In the genomic region with DNA sequence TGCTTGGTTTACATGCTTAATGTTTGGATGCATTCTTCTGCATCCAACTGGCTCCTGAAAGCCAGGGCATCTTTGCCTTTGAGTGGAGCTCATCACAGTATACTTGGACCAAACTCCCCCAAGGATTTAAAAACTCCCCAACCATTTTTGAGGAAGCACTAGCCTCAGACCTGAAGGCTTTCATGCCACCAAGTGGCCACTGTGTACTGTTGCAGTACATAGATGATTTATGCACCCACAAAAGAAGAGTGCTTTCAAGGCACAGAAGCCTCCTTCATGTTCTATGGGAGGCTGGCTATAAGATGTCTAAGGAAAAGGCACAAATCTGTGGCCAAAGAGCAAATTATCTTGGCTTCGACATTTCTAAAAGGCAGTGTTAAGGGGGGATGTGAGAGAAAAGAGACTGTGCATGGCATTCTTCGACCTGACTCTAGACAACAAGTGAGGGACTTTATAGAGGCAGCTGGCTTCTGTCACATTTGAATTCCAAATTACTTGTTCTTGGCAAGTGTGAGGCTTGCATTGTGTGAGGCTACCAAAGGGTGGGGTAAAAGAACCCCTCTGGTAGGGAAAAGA, we compare ENCODE assay signal across 22 cellular contexts.
DNase-seq lines count a peak whose midpoint lies in the region; ATAC-seq and TF ChIP-seq lines count a peak whose summit lies in the region.
"Had no signal": no experiment of that assay in that cellular context is flagged by ENCODE, and none has a peak within 500 bp of the region (broad histone marks: within the 10 kb centered on the region; RNA-seq: fewer than 3 reads in every experiment).

No MANE protein-coding gene starts in this region.

- ATAC-seq in HG02970 (IDR thresholded peaks at IDR 0.05; ENCODE audit: low FRiP score, unreplicated experiment) = no peak
- ATAC-seq: psoas muscle had no signal

- POLR2A ChIA-PET in activated CD4-positive, alpha-beta memory T cell treated with anti-CD3 and anti-CD28 coated beads, Interleukin-2, amount 10 ng/mL, durations not matched to agents 7 days and 5 days (lab: Charles Lee) = no interaction called here
- POLR2A ChIA-PET in HEK293T (lab: Yijun Ruan, JAX) = no interaction called here

- H3K4me3 ChIP-seq in choroid plexus epithelial cell (ENCODE audit: low read depth, low read length) = no peak overlapping the region
- H3K4me3 ChIP-seq: BLaER1 treated with 17β-estradiol and CSF1 and Interleukin-3, amounts not matched to agents 10 nM and 100 nM; heart left ventricle; PC-9; psoas muscle had no signal

- H3K9me3 Mint-ChIP-seq in activated CD4-positive, alpha-beta memory T cell treated with anti-CD3 and anti-CD28 coated beads, Interleukin-2, amount 10 ng/mL, durations not matched to agents 7 days and 5 days = no peaks in the 10 kb centered on the region
- H3K9me3 Mint-ChIP-seq: dendritic cell treated with granulocyte-macrophage colony-stimulating factor and Interleukin-4, amounts not matched to agents 40 ng/mL and 50 ng/mL, for 4 days; H9; memory B cell; nephron; stimulated activated naive B cell treated with anti-CD40 and anti-IgM and Interleukin-4, amounts not matched to agents 10 μg/mL and 1 μg/mL and 100 μg/mL, for 72 hours had no signal

- no peaks in the 10 kb centered on the region for H3K4me1 Mint-ChIP-seq in activated CD4-positive, alpha-beta memory T cell treated with anti-CD3 and anti-CD28 coated beads, Interleukin-2, amount 10 ng/mL, durations not matched to agents 7 days and 5 days
- H3K4me1 Mint-ChIP-seq: H9; memory B cell; nephron; stimulated activated naive B cell treated with anti-CD40 and anti-IgM and Interleukin-4, amounts not matched to agents 10 μg/mL and 1 μg/mL and 100 μg/mL, for 72 hours had no signal

- CTCF ChIA-PET in activated CD4-positive, alpha-beta memory T cell treated with anti-CD3 and anti-CD28 coated beads, Interleukin-2, amount 10 ng/mL, durations not matched to agents 7 days and 5 days (lab: Charles Lee) = no interaction called here
- CTCF ChIA-PET in HEK293T (lab: Yijun Ruan, JAX) = no interaction called here

- no peak overlapping the region for H3K27ac Mint-ChIP-seq in activated CD4-positive, alpha-beta memory T cell treated with anti-CD3 and anti-CD28 coated beads, Interleukin-2, amount 10 ng/mL, durations not matched to agents 7 days and 5 days
- H3K27ac Mint-ChIP-seq: dendritic cell treated with granulocyte-macrophage colony-stimulating factor and Interleukin-4, amounts not matched to agents 40 ng/mL and 50 ng/mL, for 4 days; H9; memory B cell; nephron; stimulated activated naive B cell treated with anti-CD40 and anti-IgM and Interleukin-4, amounts not matched to agents 10 μg/mL and 1 μg/mL and 100 μg/mL, for 72 hours had no signal

- TF ChIP-seq CTCF in LNCAP (IDR thresholded peaks at IDR 0.05) = peak; percentile 24; the same call in 1 of the 2 replicates
- peak; percentile 51 for TF ChIP-seq CTCF in choroid plexus epithelial cell (conservative IDR thresholded peaks at IDR 0.05; ENCODE audit: low read depth, low read length)

- in situ Hi-C loops in G401 (cut with HindIII; ENCODE audit: low sequenced_read_pairs) = no loop called here

- DNase-seq in G401 (ENCODE audit: low spot score) (peak; percentile 62), choroid plexus epithelial cell (ENCODE audit: low read depth) (peak; percentile 35), myocyte (ENCODE audit: low read depth) (peak; percentile 5), HEK293T (ENCODE audit: extremely low spot score) (no peak)
- DNase-seq in activated CD4-positive, alpha-beta memory T cell treated with anti-CD3 and anti-CD28 coated beads, Interleukin-2, amount 10 ng/mL, durations not matched to agents 7 days and 5 days = no peak
- DNase-seq: activated CD4-positive, alpha-beta T cell treated with anti-CD3 and anti-CD28 coated beads for 48 hours; H9; heart left ventricle; Kasumi-1; NCI-H1436 treated with DMSO at 0.1 percent for 48 hours; PC-9; psoas muscle; SK-N-SH; stimulated activated naive B cell treated with anti-CD40 and anti-IgM and Interleukin-4, amounts not matched to agents 10 μg/mL and 1 μg/mL and 100 μg/mL, for 72 hours; T1000; trophoblast cell had no signal

- no peaks in the 10 kb centered on the region for H3K27me3 Mint-ChIP-seq in activated CD4-positive, alpha-beta memory T cell treated with anti-CD3 and anti-CD28 coated beads, Interleukin-2, amount 10 ng/mL, durations not matched to agents 7 days and 5 days
- H3K27me3 Mint-ChIP-seq: dendritic cell treated with granulocyte-macrophage colony-stimulating factor and Interleukin-4, amounts not matched to agents 40 ng/mL and 50 ng/mL, for 4 days; memory B cell; stimulated activated naive B cell treated with anti-CD40 and anti-IgM and Interleukin-4, amounts not matched to agents 10 μg/mL and 1 μg/mL and 100 μg/mL, for 72 hours had no signal

- H3K4me3 Mint-ChIP-seq in activated CD4-positive, alpha-beta memory T cell treated with anti-CD3 and anti-CD28 coated beads, Interleukin-2, amount 10 ng/mL, durations not matched to agents 7 days and 5 days = no peak overlapping the region
- H3K4me3 Mint-ChIP-seq: dendritic cell treated with granulocyte-macrophage colony-stimulating factor and Interleukin-4, amounts not matched to agents 40 ng/mL and 50 ng/mL, for 4 days; H9; memory B cell; nephron; stimulated activated naive B cell treated with anti-CD40 and anti-IgM and Interleukin-4, amounts not matched to agents 10 μg/mL and 1 μg/mL and 100 μg/mL, for 72 hours had no signal

- no peaks in the 10 kb centered on the region for H3K36me3 Mint-ChIP-seq in activated CD4-positive, alpha-beta memory T cell treated with anti-CD3 and anti-CD28 coated beads, Interleukin-2, amount 10 ng/mL, durations not matched to agents 7 days and 5 days (ENCODE audit: low read depth)
- H3K36me3 Mint-ChIP-seq: memory B cell; stimulated activated naive B cell treated with anti-CD40 and anti-IgM and Interleukin-4, amounts not matched to agents 10 μg/mL and 1 μg/mL and 100 μg/mL, for 72 hours had no signal

TF ChIP-seq in HEK293T, 16 proteins besides CTCF, POLR2A, EP300 and RAD21:
- TF ChIP-seq ZNF384 (IDR thresholded peaks at IDR 0.05) = no peak
- TF ChIP-seq, protein P1, sequence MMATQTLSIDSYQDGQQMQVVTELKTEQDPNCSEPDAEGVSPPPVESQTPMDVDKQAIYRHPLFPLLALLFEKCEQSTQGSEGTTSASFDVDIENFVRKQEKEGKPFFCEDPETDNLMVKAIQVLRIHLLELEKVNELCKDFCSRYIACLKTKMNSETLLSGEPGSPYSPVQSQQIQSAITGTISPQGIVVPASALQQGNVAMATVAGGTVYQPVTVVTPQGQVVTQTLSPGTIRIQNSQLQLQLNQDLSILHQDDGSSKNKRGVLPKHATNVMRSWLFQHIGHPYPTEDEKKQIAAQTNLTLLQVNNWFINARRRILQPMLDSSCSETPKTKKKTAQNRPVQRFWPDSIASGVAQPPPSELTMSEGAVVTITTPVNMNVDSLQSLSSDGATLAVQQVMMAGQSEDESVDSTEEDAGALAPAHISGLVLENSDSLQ (IDR thresholded peaks at IDR 0.05) = no peak
- TF ChIP-seq ARNT (IDR thresholded peaks at IDR 0.05) = no peak
- no peak for TF ChIP-seq SUZ12 (IDR thresholded peaks at IDR 0.05)
- TF ChIP-seq HDGF (IDR thresholded peaks at IDR 0.05; ENCODE audit: borderline replicate concordance) = no peak
- TF ChIP-seq L3MBTL2 (conservative IDR thresholded peaks at IDR 0.05) = no peak
- TF ChIP-seq NFRKB (IDR thresholded peaks at IDR 0.05) = no peak
- no peak for TF ChIP-seq CTBP1 (IDR thresholded peaks at IDR 0.05; ENCODE audit: borderline replicate concordance)
- no peak for TF ChIP-seq FOXA1 (IDR thresholded peaks at IDR 0.05)
- no peak for TF ChIP-seq FOXM1 (IDR thresholded peaks at IDR 0.05; ENCODE audit: borderline replicate concordance)
- no peak for TF ChIP-seq ELF4 (IDR thresholded peaks at IDR 0.05)
- TF ChIP-seq LEF1 (IDR thresholded peaks at IDR 0.05; ENCODE audit: borderline replicate concordance) = no peak

Comparison
In these comparisons a context has a peak if more than half of its experiments do, and no peak if none do; other contexts are left out.
1. DNase-seq: peak in G401 (single experiment), choroid plexus epithelial cell (single experiment) and myocyte (single experiment); none in activated CD4-positive, alpha-beta memory T cell treated with anti-CD3 and anti-CD28 coated beads, Interleukin-2, amount 10 ng/mL, durations not matched to agents 7 days and 5 days (single experiment) and HEK293T (single experiment).